In genomic region chr11:6887711-6888110, GRCh38 we compare ENCODE assay signal across 7 cellular contexts. TPM values are rescaled to one million over a fixed set of nuclear protein-coding genes. Genes with fewer than 3 reads are reported as not detected.
"Had no signal": no experiment of that assay in that cellular context is flagged by ENCODE, and none has a peak within 500 bp of the region (broad histone marks: within the 10 kb centered on the region; RNA-seq: fewer than 3 reads in every experiment).

No MANE protein-coding gene starts in this region.

RNA-seq across cellular contexts. Expression of gene OR2D2, which starts 4.6 kb away (rescaled TPM):
- total RNA-seq: H1, H4, HFFc6 had no signal
- polyA plus RNA-seq: GM23248 had no signal

RNA-seq across cellular contexts. Expression of gene OR10A4, which starts 11.3 kb away (rescaled TPM):
- total RNA-seq: GM23248, GM23338, H1, H4, H7, H9, HFFc6 had no signal
- polyA plus RNA-seq: GM23248, H1 had no signal

RNA-seq across cellular contexts. Expression of gene OR10A2, which starts 24.9 kb away (rescaled TPM):
- total RNA-seq: GM23248, GM23338, H1, H4, H7, H9, HFFc6 had no signal
- polyA plus RNA-seq: H1 had no signal

RNA-seq across cellular contexts. Expression of gene OR2D3, which starts 33.1 kb away (rescaled TPM):
- total RNA-seq: GM23248, GM23338, H1, H4, H7, H9, HFFc6 had no signal
- polyA plus RNA-seq: H1 had no signal
